ENCODE assay signal across 19 cellular contexts in the genomic region with DNA sequence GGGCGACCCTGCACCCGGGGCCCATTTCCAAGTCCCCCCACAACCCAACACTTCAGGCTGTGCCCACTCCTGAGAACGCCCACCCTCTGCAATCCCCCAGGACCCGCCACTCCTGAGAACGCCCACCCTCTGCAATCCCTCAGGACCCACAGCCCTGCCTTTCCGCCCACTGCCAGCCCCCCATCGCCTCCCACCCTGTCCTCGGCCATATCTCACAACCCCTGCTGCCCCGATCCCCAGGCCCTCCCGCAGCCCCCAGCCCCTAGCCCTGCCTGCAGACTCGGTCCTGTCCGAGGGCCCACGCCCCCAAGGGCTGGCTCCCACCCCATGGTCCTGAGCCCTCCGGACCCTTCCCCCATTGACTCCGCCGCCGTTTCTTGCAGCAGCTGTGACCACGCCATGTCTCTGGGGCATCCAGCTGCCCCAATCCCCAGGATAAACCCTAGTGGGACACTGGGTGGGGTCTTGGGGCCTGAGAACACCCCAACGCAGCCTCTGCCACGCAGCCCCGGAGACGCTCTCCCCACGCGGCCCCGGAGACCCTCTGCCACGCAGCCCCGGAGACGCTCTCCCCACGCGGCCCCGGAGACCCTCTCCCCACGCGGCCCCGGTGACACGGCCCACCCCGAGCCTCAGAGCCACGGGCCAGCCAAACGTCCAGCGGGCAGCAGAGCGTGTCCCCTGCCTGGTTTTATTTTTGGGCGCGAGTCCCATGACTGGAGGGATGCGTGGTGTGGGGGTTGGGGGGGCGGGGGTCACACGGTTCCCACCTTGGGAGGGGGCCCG. TPM values are rescaled to one million over a fixed set of nuclear protein-coding genes. Genes with fewer than 3 reads are reported as not detected.
DNase-seq lines count a peak whose midpoint lies in the region; ATAC-seq, FAIRE-seq and TF ChIP-seq lines count a peak whose summit lies in the region.
"Had no signal": no experiment of that assay in that cellular context is flagged by ENCODE, and none has a peak within 500 bp of the region (broad histone marks: within the 10 kb centered on the region; RNA-seq: fewer than 3 reads in every experiment).

No MANE protein-coding gene starts in this region.

- H3K4me3 ChIP-seq in kidney (ENCODE audit: low read length in 2 of 2) = no peak overlapping the region
- H3K4me3 ChIP-seq in skin epidermis = no peak overlapping the region
- no peak overlapping the region for H3K4me3 ChIP-seq in upper lobe of right lung
- H3K4me3 ChIP-seq: GM12878 had no signal

- ATAC-seq in Right ventricle myocardium inferior = no peak
- no peak for ATAC-seq in left cardiac atrium
- no peak for ATAC-seq in upper lobe of right lung
- ATAC-seq in GM21529 (IDR thresholded peaks at IDR 0.05; ENCODE audit: unreplicated experiment) = no peak
- no peak for ATAC-seq in HG03139 (IDR thresholded peaks at IDR 0.05; ENCODE audit: unreplicated experiment)
- ATAC-seq: GM12878 had no signal

- peak overlapping the region in 1 of 2 donors; percentile 69 for H3K27ac ChIP-seq in kidney (ENCODE audit: low read depth in 2 of 2, low read length in 2 of 2)
- peak overlapping the region in 13 of 21 experiments; percentile 24 to 99 (median 94) for H3K27ac ChIP-seq in skin epidermis
- H3K27ac ChIP-seq in upper lobe of right lung = peak overlapping the region; percentile 97

- no peak overlapping the region for H3K9ac ChIP-seq in kidney (ENCODE audit: low read length in 2 of 2)

- intact Hi-C loops in Right ventricle myocardium inferior (cut with DNase I) (no loop called here), left cardiac atrium (cut with DNase I) (no loop called here), kidney (cut with DNase I) (no loop called here), upper lobe of right lung (cut with DNase I) (no loop called here)

- no peak for FAIRE-seq in kidney (lab: Jason Lieb, UNC)
- FAIRE-seq: GM12878, GM18507, H54 had no signal

- TF ChIP-seq CTCF in kidney (IDR thresholded peaks at IDR 0.05; ENCODE audit: borderline replicate concordance, extremely low read depth, insufficient read depth) = no peak
- no peak for TF ChIP-seq CTCF in upper lobe of right lung (IDR thresholded peaks at IDR 0.05)

- H3K9me3 ChIP-seq in kidney (ENCODE audit: control insufficient read depth in 1 of 2, low read length in 2 of 2) = no peaks in the 10 kb centered on the region
- H3K9me3 ChIP-seq in upper lobe of right lung = no peaks in the 10 kb centered on the region

- H3K36me3 ChIP-seq in kidney (ENCODE audit: control insufficient read depth in 1 of 2, insufficient read depth in 2 of 2, low read length in 2 of 2) (peaks cover 0 to 3% of the 10 kb centered on the region in 2 donors), upper lobe of right lung (peaks cover 18% of the 10 kb centered on the region)

- no peaks in the 10 kb centered on the region for H3K27me3 ChIP-seq in upper lobe of right lung

- DNase-seq in Right ventricle myocardium inferior (ENCODE audit: missing footprints) (peak; percentile 61), left cardiac atrium (no peak), kidney (peak; percentile 81), upper lobe of right lung (peak; percentile 61), NCI-H1105 treated with DMSO at 0.1 percent for 48 hours (lab: John Stamatoyannopoulos, UW) (no peak)
- DNase-seq: 8988T; CD4-positive, CD25-positive, alpha-beta regulatory T cell; KG1; NCI-H1092; NCI-H1694; NCI-H446; NCI-H774; SHP77 treated with DMSO at 0.1 percent for 48 hours had no signal

- H3K4me1 ChIP-seq in kidney (ENCODE audit: control insufficient read depth in 1 of 2, insufficient read depth in 1 of 2, low read depth in 1 of 2, low read length in 2 of 2) (peaks cover 3 to 22% of the 10 kb centered on the region in 2 donors), upper lobe of right lung (peaks cover 42% of the 10 kb centered on the region)

RNA-seq across cellular contexts. Expression of a gene that starts 17.0 kb away (rescaled TPM):
- total RNA-seq in Right ventricle myocardium inferior (14.7 TPM), left cardiac atrium (10 to 100 TPM; 27.2 to 64.2 TPM), kidney (156 TPM), upper lobe of right lung (125 TPM)
- polyA plus RNA-seq in kidney (ENCODE audit: insufficient read depth, low read depth, low replicate concordance) = 12.2 TPM

RNA-seq across cellular contexts. Expression of a gene that starts 48.6 kb away (rescaled TPM):
- total RNA-seq in Right ventricle myocardium inferior = 49.9 TPM
- 10 to 100 TPM; 48.2 to 53.0 TPM for total RNA-seq in left cardiac atrium
- total RNA-seq in kidney = 57.7 TPM
- 40.7 TPM for polyA plus RNA-seq in kidney (ENCODE audit: insufficient read depth, low read depth, low replicate concordance)
- total RNA-seq in upper lobe of right lung = 51.8 TPM

RNA-seq across cellular contexts. Expression of a gene that starts 53.2 kb away (rescaled TPM):
- total RNA-seq in Right ventricle myocardium inferior (361 TPM), left cardiac atrium (100 to 1,000 TPM; 378 to 432 TPM), kidney (268 TPM), upper lobe of right lung (387 TPM)
- polyA plus RNA-seq in kidney (ENCODE audit: insufficient read depth, low read depth, low replicate concordance) = 966 TPM

Comparison
In these comparisons a context has a peak if more than half of its experiments do, and no peak if none do; other contexts are left out.
1. DNase-seq: peak in Right ventricle myocardium inferior (single experiment), kidney (single experiment) and upper lobe of right lung (single experiment); none in left cardiac atrium (single experiment) and NCI-H1105 treated with DMSO at 0.1 percent for 48 hours (single experiment).